In the genomic region with DNA sequence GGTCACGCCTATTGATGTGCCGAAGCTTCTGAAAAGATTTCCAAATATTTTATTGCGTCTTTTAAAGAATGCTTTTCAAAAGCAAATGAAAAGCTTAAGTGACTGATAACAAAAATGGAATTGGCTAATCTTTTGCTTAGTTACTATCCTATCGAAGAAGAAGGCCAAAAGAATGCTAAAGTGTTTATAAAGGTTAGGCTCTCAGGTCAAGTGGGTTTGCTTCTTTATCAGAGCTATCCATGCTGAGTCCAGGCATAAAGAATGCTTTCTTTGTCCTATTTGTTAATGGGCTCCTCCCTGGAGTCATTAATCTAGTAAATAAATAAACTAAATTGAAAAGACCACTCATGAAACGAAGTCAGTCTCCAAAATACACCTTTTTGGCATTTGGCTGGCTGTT, we compare ENCODE assay signal across 18 cellular contexts.
DNase-seq lines count a peak whose midpoint lies in the region; ATAC-seq and TF ChIP-seq lines count a peak whose summit lies in the region.
"Had no signal": no experiment of that assay in that cellular context is flagged by ENCODE, and none has a peak within 500 bp of the region (broad histone marks: within the 10 kb centered on the region; RNA-seq: fewer than 3 reads in every experiment).

No MANE protein-coding gene starts in this region.

- in situ Hi-C loops in IMR-90 (cut with MboI; ENCODE audit: low sequenced_read_pairs), result no loop called here

- no peak overlapping the region for H2BK120ac ChIP-seq in IMR-90 (ENCODE audit: low read depth, low read length)

- no peak overlapping the region for H2AFZ ChIP-seq in IMR-90 (replicated peaks; ENCODE audit: low read length, poor library complexity)

- intact Hi-C loops in IMR-90 (cut with micrococcal nuclease) (no loop called here), left lung (cut with DNase I) (no loop called here)

- H2AK9ac ChIP-seq in IMR-90 (replicated peaks; ENCODE audit: low read depth, low read length, poor library complexity), result no peak overlapping the region

- H3K9me3 ChIP-seq in IMR-90 (ENCODE audit: control insufficient read depth, insufficient read depth, low read length) (peaks cover 2% of the 10 kb centered on the region), left lung (peaks cover 0 to 3% of the 10 kb centered on the region in 2 donors), subcutaneous abdominal adipose tissue (ENCODE audit: control insufficient read depth in 5 of 5, low read length in 5 of 5) (no peaks in the 10 kb centered on the region)
- H3K9me3 ChIP-seq: BE2C had no signal

- 100% methylated on average over 2 of the region's 5 CpGs; no CpG with 5 or more reads in 1 of the 2 experiments for WGBS in IMR-90 (ENCODE audit: extremely low coverage in 2 of 2, insufficient read length in 1 of 2), 2 experiments

- H3K4me3 ChIP-seq in IMR-90 (ENCODE audit: insufficient read depth, low read depth, low read length) (no peak overlapping the region), left lung (no peak overlapping the region), subcutaneous abdominal adipose tissue (ENCODE audit: low read depth in 1 of 5, low read length in 5 of 5) (no peak overlapping the region)
- H3K4me3 ChIP-seq: A549 had no signal

- H4K8ac ChIP-seq in IMR-90 (ENCODE audit: low read depth in 2 of 2, low read length in 2 of 2), result no peak overlapping the region

- TF ChIP-seq CTCF in IMR-90 (conservative IDR thresholded peaks at IDR 0.05; ENCODE audit: low read depth, low read length), result no peak
- no peak for TF ChIP-seq CTCF in left lung (IDR thresholded peaks at IDR 0.05)

- no peak overlapping the region for H3K23ac ChIP-seq in IMR-90 (ENCODE audit: low read depth, low read length)

- H3K4ac ChIP-seq in IMR-90 (ENCODE audit: low read depth, low read length), result no peak overlapping the region; the same call in 1 of the 2 replicates

- H3K56ac ChIP-seq in IMR-90 (ENCODE audit: extremely low read depth, insufficient read depth, low read length), result 0 out of 2 replicates have a peak overlapping the region, but pooled peaks have one; percentile 21

- no peak for ATAC-seq in IMR-90 (ENCODE audit: low read depth)
- ATAC-seq in left lung, result peak; percentile 8
- ATAC-seq: A549 had no signal

- H3K9ac ChIP-seq in IMR-90 (ENCODE audit: low read depth, low read length) (no peak overlapping the region), subcutaneous abdominal adipose tissue (ENCODE audit: low read length in 5 of 5) (no peak overlapping the region)

- peak overlapping the region; percentile 64; the same call in 1 of the 2 replicates for H3K18ac ChIP-seq in IMR-90 (ENCODE audit: low read depth, low read length)

- peak overlapping the region; percentile 60 for H2BK5ac ChIP-seq in IMR-90 (ENCODE audit: low read depth, low read length, poor library complexity, severe bottlenecking)

- no TSS peak for BruUV-seq in IMR-90 (replicated peaks; lab: Mats Ljungman, UMichigan)

- no peaks in the 10 kb centered on the region for H3K36me3 ChIP-seq in IMR-90 (ENCODE audit: control insufficient read depth, insufficient read depth, low read length)
- no peaks in the 10 kb centered on the region for H3K36me3 ChIP-seq in left lung
- no peaks in the 10 kb centered on the region for H3K36me3 ChIP-seq in subcutaneous abdominal adipose tissue (ENCODE audit: control insufficient read depth in 5 of 5, insufficient read depth in 5 of 5, low read length in 5 of 5)
- H3K36me3 ChIP-seq: BE2C had no signal

- TF ChIP-seq RAD21 in IMR-90 (IDR thresholded peaks at IDR 0.05; ENCODE audit: low read length), result no peak

- CTCF ChIA-PET in IMR-90 (lab: Yijun Ruan, JAX), result no interaction called here

- no peak overlapping the region for H2BK20ac ChIP-seq in IMR-90 (ENCODE audit: low read depth, low read length)

- POLR2A ChIA-PET in IMR-90 (lab: Charles Lee; ENCODE audit: unreplicated experiment), result no interaction called here

- no peak for DNase-seq in IMR-90
- DNase-seq in amniotic epithelial cell (ENCODE audit: low read depth), result peak; percentile 49
- no peak for DNase-seq in left lung
- DNase-seq in NCI-H2081 (lab: John Stamatoyannopoulos, UW), result no peak
- no peak for DNase-seq in NCI-H2227 (lab: John Stamatoyannopoulos, UW; ENCODE audit: unreplicated experiment)
- no peak for DNase-seq in KG1 (lab: John Stamatoyannopoulos, UW)
- DNase-seq: BE2C; CD4-positive, alpha-beta memory T cell; COR-L47; DMS153; DMS79 treated with DMSO at 0.1 percent for 48 hours; EL; HCEC 1CT; HFFc6 had no signal

- dilution Hi-C loops in IMR-90 (cut with HindIII; ENCODE audit: low sequenced_read_pairs, unreplicated experiment), result no loop called here

- H3K4me2 ChIP-seq in IMR-90 (ENCODE audit: low read depth, low read length), result no peak overlapping the region
- H3K4me2 ChIP-seq: A549 had no signal

- H4K91ac ChIP-seq in IMR-90 (ENCODE audit: insufficient read depth, low read depth, low read length), result peak overlapping the region; percentile 38; the same call in 1 of the 2 replicates

- H3K27ac ChIP-seq in IMR-90 (ENCODE audit: insufficient read depth, low read length) (no peak overlapping the region), left lung (peak overlapping the region in 1 of 2 donors; percentile 0), subcutaneous abdominal adipose tissue (ENCODE audit: low read depth, low read length) (peak overlapping the region; percentile 37)
- H3K27ac ChIP-seq: A549, C4-2B, HL-60 had no signal

- H4K20me1 ChIP-seq in IMR-90 (ENCODE audit: insufficient read depth, low read length), result no peaks in the 10 kb centered on the region

- no peaks in the 10 kb centered on the region for H3K9me1 ChIP-seq in IMR-90 (ENCODE audit: insufficient read depth, low read length)

- H2AK5ac ChIP-seq in IMR-90 (ENCODE audit: low read depth, low read length), result no peak overlapping the region

- no peaks in the 10 kb centered on the region for H3K27me3 ChIP-seq in IMR-90 (ENCODE audit: control insufficient read depth, insufficient read depth, low read length)
- H3K27me3 ChIP-seq in left lung, result no peaks in the 10 kb centered on the region
- no peaks in the 10 kb centered on the region for H3K27me3 ChIP-seq in subcutaneous abdominal adipose tissue (ENCODE audit: control insufficient read depth in 5 of 5, insufficient read depth in 4 of 5, low read length in 5 of 5)
- H3K27me3 ChIP-seq: BE2C had no signal

- TF ChIP-seq POLR2A in IMR-90 (IDR thresholded peaks at IDR 0.05; ENCODE audit: low read depth, low read length), result no peak

- no peaks in the 10 kb centered on the region for H3K79me1 ChIP-seq in IMR-90 (ENCODE audit: low read depth in 1 of 2, low read length in 2 of 2)

- no peak overlapping the region for H3K14ac ChIP-seq in IMR-90 (replicated peaks; ENCODE audit: low read depth, low read length)

- no peak overlapping the region; the same call in 1 of the 2 replicates for H4K5ac ChIP-seq in IMR-90 (ENCODE audit: low read depth, low read length)

- H3K4me1 ChIP-seq in IMR-90 (ENCODE audit: control insufficient read depth, insufficient read depth, low read length), result peaks cover 6% of the 10 kb centered on the region
- no peaks in the 10 kb centered on the region for H3K4me1 ChIP-seq in left lung
- H3K4me1 ChIP-seq in subcutaneous abdominal adipose tissue (ENCODE audit: control insufficient read depth in 5 of 5, insufficient read depth in 5 of 5, low read length in 5 of 5), result peaks cover 0 to 22% (median 6%) of the 10 kb centered on the region in 5 donors
- H3K4me1 ChIP-seq: A549, BE2C had no signal

- peak overlapping the region; percentile 10; the same call in 1 of the 3 replicates for H2BK15ac ChIP-seq in IMR-90 (ENCODE audit: low read depth, low read length)

TF ChIP-seq in IMR-90, 13 proteins besides CTCF, POLR2A, EP300 and RAD21:
- TF ChIP-seq, protein P1, sequence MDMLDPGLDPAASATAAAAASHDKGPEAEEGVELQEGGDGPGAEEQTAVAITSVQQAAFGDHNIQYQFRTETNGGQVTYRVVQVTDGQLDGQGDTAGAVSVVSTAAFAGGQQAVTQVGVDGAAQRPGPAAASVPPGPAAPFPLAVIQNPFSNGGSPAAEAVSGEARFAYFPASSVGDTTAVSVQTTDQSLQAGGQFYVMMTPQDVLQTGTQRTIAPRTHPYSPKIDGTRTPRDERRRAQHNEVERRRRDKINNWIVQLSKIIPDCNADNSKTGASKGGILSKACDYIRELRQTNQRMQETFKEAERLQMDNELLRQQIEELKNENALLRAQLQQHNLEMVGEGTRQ (IDR thresholded peaks at IDR 0.05; ENCODE audit: low read depth, low read length), result no peak
- TF ChIP-seq BHLHE40 (IDR thresholded peaks at IDR 0.05; ENCODE audit: low read depth, low read length) (no peak), NFE2L2 (IDR thresholded peaks at IDR 0.05; ENCODE audit: low read depth, low read length) (no peak), RFX5 (IDR thresholded peaks at IDR 0.05; ENCODE audit: low read depth, low read length) (no peak), RCOR1 (IDR thresholded peaks at IDR 0.05; ENCODE audit: insufficient replicate concordance, low read length) (no peak), SMC3 (IDR thresholded peaks at IDR 0.05; ENCODE audit: low read depth, low read length) (no peak), MAFK (IDR thresholded peaks at IDR 0.05; ENCODE audit: low read depth, low read length) (no peak), FOS (IDR thresholded peaks at IDR 0.05; ENCODE audit: low read depth, low read length) (no peak)
- TF ChIP-seq, protein P2, sequence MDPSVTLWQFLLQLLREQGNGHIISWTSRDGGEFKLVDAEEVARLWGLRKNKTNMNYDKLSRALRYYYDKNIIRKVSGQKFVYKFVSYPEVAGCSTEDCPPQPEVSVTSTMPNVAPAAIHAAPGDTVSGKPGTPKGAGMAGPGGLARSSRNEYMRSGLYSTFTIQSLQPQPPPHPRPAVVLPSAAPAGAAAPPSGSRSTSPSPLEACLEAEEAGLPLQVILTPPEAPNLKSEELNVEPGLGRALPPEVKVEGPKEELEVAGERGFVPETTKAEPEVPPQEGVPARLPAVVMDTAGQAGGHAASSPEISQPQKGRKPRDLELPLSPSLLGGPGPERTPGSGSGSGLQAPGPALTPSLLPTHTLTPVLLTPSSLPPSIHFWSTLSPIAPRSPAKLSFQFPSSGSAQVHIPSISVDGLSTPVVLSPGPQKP (IDR thresholded peaks at IDR 0.05; ENCODE audit: borderline replicate concordance, low read depth, low read length), result no peak
